1 cellular context compared by ENCODE assay signal in the genomic region with DNA sequence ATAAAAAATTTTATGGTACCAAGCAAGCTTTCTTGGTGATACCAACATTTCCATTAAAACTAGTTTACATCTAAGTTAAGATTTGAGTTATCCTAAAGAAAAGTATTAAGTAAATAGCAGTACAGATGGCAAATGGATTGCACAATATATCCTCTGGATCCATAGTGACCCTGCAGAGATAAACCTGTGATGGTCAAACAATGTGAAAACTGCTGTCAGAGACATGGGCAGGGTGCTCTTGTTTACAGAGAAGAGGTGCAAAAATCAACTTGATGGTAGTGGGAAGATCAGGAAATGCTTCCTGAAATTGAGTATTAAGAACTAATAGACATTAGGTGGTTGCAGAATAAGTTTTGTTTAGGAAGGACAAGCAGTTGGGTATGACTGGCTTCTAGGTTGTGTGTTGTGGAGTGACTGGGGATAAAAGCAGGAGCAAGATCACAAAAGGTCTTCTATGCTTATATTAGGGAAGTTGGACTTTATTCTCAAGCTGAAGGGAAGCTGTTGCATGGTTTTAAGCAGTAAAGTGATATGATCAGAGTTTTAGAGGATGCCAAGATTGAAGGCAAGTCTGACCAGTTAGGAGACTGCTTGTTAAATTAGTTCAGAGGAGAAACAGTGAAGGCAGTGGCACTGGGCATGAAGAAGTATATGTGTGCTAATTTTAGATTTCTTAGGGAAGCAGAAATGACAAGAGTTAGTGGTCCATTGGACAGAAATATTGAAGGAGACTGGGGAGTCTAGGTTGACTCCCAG.
TF ChIP-seq lines count a peak whose summit lies in the region.

No MANE protein-coding gene starts in this region.

TF ChIP-seq in HepG2, 621 proteins besides CTCF, POLR2A, EP300 and RAD21 (continued from another document and continues in another):
- TF ChIP-seq ESRRA (CRISPR knock-in tag; IDR thresholded peaks at IDR 0.05; ENCODE audit: low read depth) (no peak), ZNF232 (CRISPR knock-in tag; IDR thresholded peaks at IDR 0.05; ENCODE audit: borderline replicate concordance) (no peak), ZFP90 (CRISPR knock-in tag; IDR thresholded peaks at IDR 0.05; ENCODE audit: borderline replicate concordance) (no peak), MBNL3 (CRISPR knock-in tag; conservative IDR thresholded peaks at IDR 0.05) (no peak), ARNT2 (CRISPR knock-in tag; IDR thresholded peaks at IDR 0.05; ENCODE audit: low read depth) (no peak), CENPT (CRISPR knock-in tag; IDR thresholded peaks at IDR 0.05; ENCODE audit: low read depth) (no peak), ZNF20 (CRISPR knock-in tag; IDR thresholded peaks at IDR 0.05) (no peak), PAX8 (CRISPR knock-in tag; IDR thresholded peaks at IDR 0.05; ENCODE audit: borderline replicate concordance) (no peak), ZNF142 (CRISPR knock-in tag; IDR thresholded peaks at IDR 0.05) (no peak), PRDM4 (CRISPR knock-in tag; IDR thresholded peaks at IDR 0.05; ENCODE audit: borderline replicate concordance) (no peak), NFATC3 (CRISPR knock-in tag; IDR thresholded peaks at IDR 0.05) (no peak), SALL2 (CRISPR knock-in tag; IDR thresholded peaks at IDR 0.05) (no peak), ZNF883 (CRISPR knock-in tag; IDR thresholded peaks at IDR 0.05; ENCODE audit: not compliant biosample characterization) (no peak), RBAK (CRISPR knock-in tag; IDR thresholded peaks at IDR 0.05) (no peak), REXO4 (CRISPR knock-in tag; IDR thresholded peaks at IDR 0.05; ENCODE audit: borderline replicate concordance) (no peak), ZNF790 (CRISPR knock-in tag; IDR thresholded peaks at IDR 0.05; ENCODE audit: borderline replicate concordance) (no peak), ZNF225 (CRISPR knock-in tag; IDR thresholded peaks at IDR 0.05) (no peak), ATM (IDR thresholded peaks at IDR 0.05; ENCODE audit: borderline replicate concordance) (no peak), HIVEP1 (CRISPR knock-in tag; IDR thresholded peaks at IDR 0.05) (no peak), CAMTA2 (CRISPR knock-in tag; IDR thresholded peaks at IDR 0.05; ENCODE audit: borderline replicate concordance) (no peak), ZNF766 (CRISPR knock-in tag; IDR thresholded peaks at IDR 0.05; ENCODE audit: borderline replicate concordance) (no peak), KMT2B (CRISPR knock-in tag; IDR thresholded peaks at IDR 0.05) (peak; percentile 57; the same call in 1 of the 2 replicates), NR2C2 (CRISPR knock-in tag; IDR thresholded peaks at IDR 0.05; ENCODE audit: borderline replicate concordance) (no peak; the same call in 1 of the 2 replicates), SIX1 (CRISPR knock-in tag; IDR thresholded peaks at IDR 0.05; ENCODE audit: borderline replicate concordance) (peak; percentile 39; the same call in 1 of the 2 replicates), FOSL1 (CRISPR knock-in tag; IDR thresholded peaks at IDR 0.05; ENCODE audit: borderline replicate concordance) (no peak), ZNF777 (CRISPR knock-in tag; IDR thresholded peaks at IDR 0.05) (no peak), CBX1 (IDR thresholded peaks at IDR 0.05; ENCODE audit: low read depth) (no peak), ISX (CRISPR knock-in tag; conservative IDR thresholded peaks at IDR 0.05) (no peak), KAT2B (IDR thresholded peaks at IDR 0.05; ENCODE audit: borderline replicate concordance, low read depth, low read length) (no peak), PAF1 (CRISPR knock-in tag; IDR thresholded peaks at IDR 0.05) (no peak), ZZZ3 (CRISPR knock-in tag; IDR thresholded peaks at IDR 0.05; ENCODE audit: borderline replicate concordance) (no peak), HES4 (CRISPR knock-in tag; IDR thresholded peaks at IDR 0.05; ENCODE audit: borderline replicate concordance) (no peak), EED (CRISPR knock-in tag; IDR thresholded peaks at IDR 0.05) (no peak), KDM2A (CRISPR knock-in tag; IDR thresholded peaks at IDR 0.05; ENCODE audit: borderline replicate concordance, low read depth) (no peak), FOXC1 (CRISPR knock-in tag; IDR thresholded peaks at IDR 0.05; ENCODE audit: borderline replicate concordance) (no peak)
- TF ChIP-seq, protein P1, sequence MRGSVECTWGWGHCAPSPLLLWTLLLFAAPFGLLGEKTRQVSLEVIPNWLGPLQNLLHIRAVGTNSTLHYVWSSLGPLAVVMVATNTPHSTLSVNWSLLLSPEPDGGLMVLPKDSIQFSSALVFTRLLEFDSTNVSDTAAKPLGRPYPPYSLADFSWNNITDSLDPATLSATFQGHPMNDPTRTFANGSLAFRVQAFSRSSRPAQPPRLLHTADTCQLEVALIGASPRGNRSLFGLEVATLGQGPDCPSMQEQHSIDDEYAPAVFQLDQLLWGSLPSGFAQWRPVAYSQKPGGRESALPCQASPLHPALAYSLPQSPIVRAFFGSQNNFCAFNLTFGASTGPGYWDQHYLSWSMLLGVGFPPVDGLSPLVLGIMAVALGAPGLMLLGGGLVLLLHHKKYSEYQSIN (CRISPR knock-in tag; IDR thresholded peaks at IDR 0.05; ENCODE audit: borderline replicate concordance), result no peak
- TF ChIP-seq, protein P2, sequence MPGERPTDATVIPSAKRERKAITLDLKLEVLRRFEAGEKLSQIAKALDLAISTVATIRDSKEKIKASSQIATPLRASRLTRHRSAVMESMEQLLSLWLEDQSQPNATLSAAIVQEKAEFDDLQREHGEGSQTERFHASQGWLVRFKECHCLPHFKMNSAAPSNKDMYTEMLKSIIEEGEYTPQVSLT (CRISPR knock-in tag; IDR thresholded peaks at IDR 0.05; ENCODE audit: borderline replicate concordance, low read depth), result no peak
- TF ChIP-seq, protein P3, sequence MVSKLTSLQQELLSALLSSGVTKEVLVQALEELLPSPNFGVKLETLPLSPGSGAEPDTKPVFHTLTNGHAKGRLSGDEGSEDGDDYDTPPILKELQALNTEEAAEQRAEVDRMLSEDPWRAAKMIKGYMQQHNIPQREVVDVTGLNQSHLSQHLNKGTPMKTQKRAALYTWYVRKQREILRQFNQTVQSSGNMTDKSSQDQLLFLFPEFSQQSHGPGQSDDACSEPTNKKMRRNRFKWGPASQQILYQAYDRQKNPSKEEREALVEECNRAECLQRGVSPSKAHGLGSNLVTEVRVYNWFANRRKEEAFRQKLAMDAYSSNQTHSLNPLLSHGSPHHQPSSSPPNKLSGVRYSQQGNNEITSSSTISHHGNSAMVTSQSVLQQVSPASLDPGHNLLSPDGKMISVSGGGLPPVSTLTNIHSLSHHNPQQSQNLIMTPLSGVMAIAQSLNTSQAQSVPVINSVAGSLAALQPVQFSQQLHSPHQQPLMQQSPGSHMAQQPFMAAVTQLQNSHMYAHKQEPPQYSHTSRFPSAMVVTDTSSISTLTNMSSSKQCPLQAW (CRISPR knock-in tag; IDR thresholded peaks at IDR 0.05), result 0 out of 2 replicates have a peak, but pooled peaks have one; percentile 28
- TF ChIP-seq, protein P4, sequence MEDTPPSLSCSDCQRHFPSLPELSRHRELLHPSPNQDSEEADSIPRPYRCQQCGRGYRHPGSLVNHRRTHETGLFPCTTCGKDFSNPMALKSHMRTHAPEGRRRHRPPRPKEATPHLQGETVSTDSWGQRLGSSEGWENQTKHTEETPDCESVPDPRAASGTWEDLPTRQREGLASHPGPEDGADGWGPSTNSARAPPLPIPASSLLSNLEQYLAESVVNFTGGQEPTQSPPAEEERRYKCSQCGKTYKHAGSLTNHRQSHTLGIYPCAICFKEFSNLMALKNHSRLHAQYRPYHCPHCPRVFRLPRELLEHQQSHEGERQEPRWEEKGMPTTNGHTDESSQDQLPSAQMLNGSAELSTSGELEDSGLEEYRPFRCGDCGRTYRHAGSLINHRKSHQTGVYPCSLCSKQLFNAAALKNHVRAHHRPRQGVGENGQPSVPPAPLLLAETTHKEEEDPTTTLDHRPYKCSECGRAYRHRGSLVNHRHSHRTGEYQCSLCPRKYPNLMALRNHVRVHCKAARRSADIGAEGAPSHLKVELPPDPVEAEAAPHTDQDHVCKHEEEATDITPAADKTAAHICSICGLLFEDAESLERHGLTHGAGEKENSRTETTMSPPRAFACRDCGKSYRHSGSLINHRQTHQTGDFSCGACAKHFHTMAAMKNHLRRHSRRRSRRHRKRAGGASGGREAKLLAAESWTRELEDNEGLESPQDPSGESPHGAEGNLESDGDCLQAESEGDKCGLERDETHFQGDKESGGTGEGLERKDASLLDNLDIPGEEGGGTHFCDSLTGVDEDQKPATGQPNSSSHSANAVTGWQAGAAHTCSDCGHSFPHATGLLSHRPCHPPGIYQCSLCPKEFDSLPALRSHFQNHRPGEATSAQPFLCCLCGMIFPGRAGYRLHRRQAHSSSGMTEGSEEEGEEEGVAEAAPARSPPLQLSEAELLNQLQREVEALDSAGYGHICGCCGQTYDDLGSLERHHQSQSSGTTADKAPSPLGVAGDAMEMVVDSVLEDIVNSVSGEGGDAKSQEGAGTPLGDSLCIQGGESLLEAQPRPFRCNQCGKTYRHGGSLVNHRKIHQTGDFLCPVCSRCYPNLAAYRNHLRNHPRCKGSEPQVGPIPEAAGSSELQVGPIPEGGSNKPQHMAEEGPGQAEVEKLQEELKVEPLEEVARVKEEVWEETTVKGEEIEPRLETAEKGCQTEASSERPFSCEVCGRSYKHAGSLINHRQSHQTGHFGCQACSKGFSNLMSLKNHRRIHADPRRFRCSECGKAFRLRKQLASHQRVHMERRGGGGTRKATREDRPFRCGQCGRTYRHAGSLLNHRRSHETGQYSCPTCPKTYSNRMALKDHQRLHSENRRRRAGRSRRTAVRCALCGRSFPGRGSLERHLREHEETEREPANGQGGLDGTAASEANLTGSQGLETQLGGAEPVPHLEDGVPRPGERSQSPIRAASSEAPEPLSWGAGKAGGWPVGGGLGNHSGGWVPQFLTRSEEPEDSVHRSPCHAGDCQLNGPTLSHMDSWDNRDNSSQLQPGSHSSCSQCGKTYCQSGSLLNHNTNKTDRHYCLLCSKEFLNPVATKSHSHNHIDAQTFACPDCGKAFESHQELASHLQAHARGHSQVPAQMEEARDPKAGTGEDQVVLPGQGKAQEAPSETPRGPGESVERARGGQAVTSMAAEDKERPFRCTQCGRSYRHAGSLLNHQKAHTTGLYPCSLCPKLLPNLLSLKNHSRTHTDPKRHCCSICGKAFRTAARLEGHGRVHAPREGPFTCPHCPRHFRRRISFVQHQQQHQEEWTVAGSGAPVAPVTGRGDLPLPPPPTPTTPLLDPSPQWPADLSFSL (CRISPR knock-in tag; IDR thresholded peaks at IDR 0.05), result no peak
- TF ChIP-seq, protein P5, sequence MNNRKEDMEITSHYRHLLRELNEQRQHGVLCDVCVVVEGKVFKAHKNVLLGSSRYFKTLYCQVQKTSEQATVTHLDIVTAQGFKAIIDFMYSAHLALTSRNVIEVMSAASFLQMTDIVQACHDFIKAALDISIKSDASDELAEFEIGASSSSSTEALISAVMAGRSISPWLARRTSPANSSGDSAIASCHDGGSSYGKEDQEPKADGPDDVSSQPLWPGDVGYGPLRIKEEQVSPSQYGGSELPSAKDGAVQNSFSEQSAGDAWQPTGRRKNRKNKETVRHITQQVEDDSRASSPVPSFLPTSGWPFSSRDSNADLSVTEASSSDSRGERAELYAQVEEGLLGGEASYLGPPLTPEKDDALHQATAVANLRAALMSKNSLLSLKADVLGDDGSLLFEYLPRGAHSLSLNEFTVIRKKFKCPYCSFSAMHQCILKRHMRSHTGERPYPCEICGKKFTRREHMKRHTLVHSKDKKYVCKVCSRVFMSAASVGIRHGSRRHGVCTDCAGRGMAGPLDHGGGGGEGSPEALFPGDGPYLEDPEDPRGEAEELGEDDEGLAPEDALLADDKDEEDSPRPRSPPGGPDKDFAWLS (CRISPR knock-in tag; IDR thresholded peaks at IDR 0.05; ENCODE audit: borderline replicate concordance), result no peak
